9 cellular contexts compared by ENCODE assay signal in the genomic region with DNA sequence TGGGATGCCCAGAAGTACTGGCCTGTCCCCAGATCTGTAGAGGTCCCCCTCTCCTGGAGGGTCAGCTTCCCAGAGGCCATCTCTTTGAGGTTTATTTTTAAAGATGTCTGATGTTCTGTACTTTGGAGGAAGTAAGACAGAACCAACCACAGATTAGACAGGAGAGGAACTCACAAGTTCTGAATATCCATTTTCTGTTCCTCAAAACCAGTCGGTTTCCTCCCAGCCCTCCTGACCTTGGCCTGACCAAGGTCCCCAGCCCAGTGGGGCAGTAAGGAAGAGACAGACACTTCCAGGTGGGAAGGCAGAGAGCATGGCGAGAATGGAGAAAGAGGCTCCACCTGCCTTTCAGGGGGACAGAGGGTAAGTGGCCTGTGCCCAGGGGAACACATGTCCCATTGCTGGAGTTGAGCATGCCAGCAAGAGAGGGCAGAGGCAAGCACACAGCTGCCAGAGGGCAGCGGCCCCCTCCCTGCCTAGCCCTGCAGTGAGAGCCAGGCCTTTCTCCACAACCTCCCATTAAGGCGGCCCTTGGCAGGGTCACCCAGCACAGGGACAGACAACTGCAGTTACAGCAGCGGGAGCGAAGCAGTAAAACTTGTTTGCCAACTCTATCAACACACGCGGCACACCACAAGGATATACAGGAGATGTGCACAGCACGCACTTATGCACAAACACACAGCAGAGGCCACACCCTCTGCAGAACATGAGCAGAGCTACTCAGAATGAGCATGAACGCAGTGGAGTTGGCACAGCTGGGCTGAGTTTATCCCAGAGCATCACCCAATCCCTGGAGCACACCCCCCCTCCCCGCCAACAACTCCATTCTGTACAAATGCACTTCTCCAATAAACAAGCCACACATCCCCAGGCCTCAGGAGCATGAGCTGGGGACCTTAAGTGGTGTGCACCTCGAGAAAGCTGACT. TPM values are rescaled to one million over a fixed set of nuclear protein-coding genes. Genes with fewer than 3 reads are reported as not detected.
A peak's percentile ranks its signal among the peaks of the same experiment; 100 is the strongest.
DNase-seq lines count a peak whose midpoint lies in the region; ATAC-seq and TF ChIP-seq lines count a peak whose summit lies in the region.
"Had no signal": no experiment of that assay in that cellular context is flagged by ENCODE, and none has a peak within 500 bp of the region (broad histone marks: within the 10 kb centered on the region; RNA-seq: fewer than 3 reads in every experiment).

No MANE protein-coding gene starts in this region.

- H3K27ac Mint-ChIP-seq in stimulated activated effector memory CD8-positive, alpha-beta T cell treated with anti-CD3 and anti-CD28 coated beads, Interleukin-12 subunit alpha, Interleukin-12 subunit beta, amount 100 ng/mL, for 72 hours: peak overlapping the region; percentile 29
- H3K27ac Mint-ChIP-seq in activated naive CD4-positive, alpha-beta T cell treated with anti-CD3 and anti-CD28 coated beads, Interleukin-2, amount 50 U/mL, for 72 hours: no peak overlapping the region

- H3K9me3 ChIP-seq in Peyer's patch: no peaks in the 10 kb centered on the region

- no peaks in the 10 kb centered on the region for H3K36me3 ChIP-seq in Peyer's patch

- no peak for ATAC-seq in stimulated activated effector memory CD8-positive, alpha-beta T cell treated with anti-CD3 and anti-CD28 coated beads, Interleukin-12 subunit alpha, Interleukin-12 subunit beta, amount 100 ng/mL, for 72 hours
- no peak for ATAC-seq in activated naive CD4-positive, alpha-beta T cell treated with anti-CD3 and anti-CD28 coated beads, Interleukin-2, amount 50 U/mL, for 72 hours
- no peak for ATAC-seq in HG03097 (IDR thresholded peaks at IDR 0.05; ENCODE audit: low FRiP score, unreplicated experiment)
- no peak for ATAC-seq in HG02970 (IDR thresholded peaks at IDR 0.05; ENCODE audit: low FRiP score, unreplicated experiment)

- no peak overlapping the region for H3K4me3 Mint-ChIP-seq in stimulated activated effector memory CD8-positive, alpha-beta T cell treated with anti-CD3 and anti-CD28 coated beads, Interleukin-12 subunit alpha, Interleukin-12 subunit beta, amount 100 ng/mL, for 72 hours

- no peak for TF ChIP-seq POLR2A in Peyer's patch (IDR thresholded peaks at IDR 0.05)

- H3K27ac ChIP-seq in HL-60 (replicated peaks) (0 out of 2 replicates have a peak overlapping the region, but pooled peaks have one; percentile 9), Peyer's patch (peak overlapping the region; percentile 26 to 67 (median 46))

- H3K27me3 ChIP-seq in HL-60 (ENCODE audit: insufficient read depth, poor library complexity, severe bottlenecking): no peaks in the 10 kb centered on the region
- H3K27me3 ChIP-seq in Peyer's patch: no peaks in the 10 kb centered on the region

- no peaks in the 10 kb centered on the region for H3K36me3 Mint-ChIP-seq in stimulated activated effector memory CD8-positive, alpha-beta T cell treated with anti-CD3 and anti-CD28 coated beads, Interleukin-12 subunit alpha, Interleukin-12 subunit beta, amount 100 ng/mL, for 72 hours
- no peaks in the 10 kb centered on the region for H3K36me3 Mint-ChIP-seq in activated naive CD4-positive, alpha-beta T cell treated with anti-CD3 and anti-CD28 coated beads, Interleukin-2, amount 50 U/mL, for 72 hours

- H3K4me1 Mint-ChIP-seq in stimulated activated effector memory CD8-positive, alpha-beta T cell treated with anti-CD3 and anti-CD28 coated beads, Interleukin-12 subunit alpha, Interleukin-12 subunit beta, amount 100 ng/mL, for 72 hours: peaks cover 33% of the 10 kb centered on the region

- H3K4me1 ChIP-seq in Peyer's patch: peaks cover 0 to 37% (median 13%) of the 10 kb centered on the region in 4 donors

- TF ChIP-seq CTCF in HL-60 (IDR thresholded peaks at IDR 0.05; ENCODE audit: insufficient read depth, low read length) (no peak), Peyer's patch (IDR thresholded peaks at IDR 0.05) (no peak)

- no peaks in the 10 kb centered on the region for H3K9me3 Mint-ChIP-seq in stimulated activated effector memory CD8-positive, alpha-beta T cell treated with anti-CD3 and anti-CD28 coated beads, Interleukin-12 subunit alpha, Interleukin-12 subunit beta, amount 100 ng/mL, for 72 hours
- H3K9me3 Mint-ChIP-seq in activated naive CD4-positive, alpha-beta T cell treated with anti-CD3 and anti-CD28 coated beads, Interleukin-2, amount 50 U/mL, for 72 hours: no peaks in the 10 kb centered on the region

- H3K4me3 ChIP-seq in HL-60 (replicated peaks; ENCODE audit: insufficient read depth, low read length) (no peak overlapping the region), Peyer's patch (no peak overlapping the region)

- DNase-seq in HL-60 (ENCODE audit: low read depth in 1 of 2, low spot score in 1 of 2): no peak
- DNase-seq in Peyer's patch: no peak
- peak; percentile 86 for DNase-seq in islet precursor cell
- no peak for DNase-seq in stimulated activated effector memory CD8-positive, alpha-beta T cell treated with anti-CD3 and anti-CD28 coated beads, Interleukin-12 subunit alpha, Interleukin-12 subunit beta, amount 100 ng/mL, for 72 hours (ENCODE audit: low spot score in 2 of 2)
- no peak for DNase-seq in activated naive CD4-positive, alpha-beta T cell treated with anti-CD3 and anti-CD28 coated beads, Interleukin-2, amount 50 U/mL, for 72 hours (ENCODE audit: low spot score in 2 of 2)
- DNase-seq in NCI-H1048 (lab: John Stamatoyannopoulos, UW): no peak
- DNase-seq: stimulated activated CD4-positive, alpha-beta T cell treated with anti-CD3 and anti-CD28 coated beads, Interleukin-4, amount 100 ng/mL, for 1 hour had no signal

RNA-seq across cellular contexts. Expression of gene SEMA4C, which starts 18.5 kb away (rescaled TPM):
- 10 to 100 TPM in 3 of 4 donors, 1 to 10 TPM in 1; 4.2 to 19.0 (median 13.9) TPM for total RNA-seq in Peyer's patch
- 10 to 100 TPM in 1 of 2 donors, 1 to 10 TPM in 1; 6.8 to 10.8 TPM for total RNA-seq in activated naive CD4-positive, alpha-beta T cell treated with anti-CD3 and anti-CD28 coated beads, Interleukin-2, amount 50 U/mL, for 72 hours

RNA-seq across cellular contexts. Expression of gene ANKRD39, which starts 30.5 kb away (rescaled TPM):
- total RNA-seq in Peyer's patch: 10 to 100 TPM in 3 of 4 donors, 1 to 10 TPM in 1; 5.8 to 17.3 (median 15.4) TPM
- total RNA-seq in activated naive CD4-positive, alpha-beta T cell treated with anti-CD3 and anti-CD28 coated beads, Interleukin-2, amount 50 U/mL, for 72 hours: 10 to 100 TPM; 23.8 to 39.2 TPM

RNA-seq across cellular contexts. Expression of gene ANKRD23, which starts 44.5 kb away (rescaled TPM):
- 10 to 100 TPM in 2 of 4 donors, 1 to 10 TPM in 2; 7.4 to 14.0 (median 8.9) TPM for total RNA-seq in Peyer's patch
- total RNA-seq in activated naive CD4-positive, alpha-beta T cell treated with anti-CD3 and anti-CD28 coated beads, Interleukin-2, amount 50 U/mL, for 72 hours: 1 to 10 TPM; 3.7 to 6.8 TPM
